35 cellular contexts compared by ENCODE assay signal in the genomic region with DNA sequence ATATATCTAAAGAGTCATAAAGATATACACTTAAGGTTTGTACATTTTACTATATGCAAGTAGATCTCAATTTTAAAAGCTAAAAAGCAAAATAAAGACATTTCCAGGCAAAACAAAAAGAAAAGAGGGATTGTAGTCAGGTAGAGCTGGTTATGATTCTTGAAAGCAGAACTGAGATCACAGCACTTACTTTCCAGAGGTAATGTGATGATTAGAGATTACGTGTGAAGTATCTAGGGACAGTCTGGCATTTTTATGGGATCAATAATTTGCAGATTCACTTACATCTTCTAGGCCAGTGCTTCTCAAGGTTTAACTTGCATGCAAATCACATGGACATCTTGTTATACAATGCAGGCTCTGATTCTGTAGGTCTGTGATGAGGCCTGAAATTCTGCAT.
"Had no signal": no experiment of that assay in that cellular context is flagged by ENCODE, and none has a peak within 500 bp of the region (broad histone marks: within the 10 kb centered on the region; RNA-seq: fewer than 3 reads in every experiment).

No MANE protein-coding gene starts in this region.

- H3K79me2 ChIP-seq: parathyroid adenoma had no signal

- H3K4me3 ChIP-seq: ascending aorta, cardiac muscle cell, colonic mucosa, esophagus squamous epithelium, psoas muscle, testis, transverse colon had no signal

- H3K36me3 Mint-ChIP-seq: activated CD4-positive, alpha-beta memory T cell treated with anti-CD3 and anti-CD28 coated beads for 36 hours; activated naive CD4-positive, alpha-beta T cell treated with anti-CD3 and anti-CD28 coated beads, Interleukin-2, amount 10 ng/mL, durations not matched to agents 7 days and 5 days; activated naive CD8-positive, alpha-beta T cell treated with anti-CD3 and anti-CD28 coated beads, Interleukin-2, amount 10 ng/mL, durations not matched to agents 7 days and 5 days; brain; naive thymus-derived CD4-positive, alpha-beta T cell had no signal

- H3K27ac Mint-ChIP-seq: activated CD4-positive, alpha-beta memory T cell treated with anti-CD3 and anti-CD28 coated beads for 36 hours; activated CD4-positive, alpha-beta T cell treated with anti-CD3 and anti-CD28 coated beads, Interleukin-2, amount 10 ng/mL, durations not matched to agents 24 days and 14 days; activated naive CD4-positive, alpha-beta T cell treated with anti-CD3 and anti-CD28 coated beads, Interleukin-2, amount 10 ng/mL, durations not matched to agents 7 days and 5 days; activated naive CD8-positive, alpha-beta T cell treated with anti-CD3 and anti-CD28 coated beads, Interleukin-2, amount 10 ng/mL, durations not matched to agents 7 days and 5 days; activated T-cell treated with anti-CD3 and anti-CD28 coated beads, Interleukin-2, amount 50 U/mL, for 24 hours; mesothelial cell of epicardium; naive thymus-derived CD4-positive, alpha-beta T cell had no signal

- DNase-seq: activated CD4-positive, alpha-beta memory T cell treated with anti-CD3 and anti-CD28 coated beads for 36 hours; activated CD4-positive, alpha-beta T cell treated with anti-CD3 and anti-CD28 coated beads, Interleukin-2, amount 10 ng/mL, durations not matched to agents 24 days and 14 days; activated CD4-positive, CD25-positive, alpha-beta regulatory T cell treated with anti-CD3 and anti-CD28 coated beads, Interleukin-2, amount 50 U/mL, for 72 hours; activated CD8-positive, alpha-beta memory T cell treated with anti-CD3 and anti-CD28 coated beads, Interleukin-2, amount 50 U/mL, for 4 hours; activated gamma-delta T cell; activated naive CD4-positive, alpha-beta T cell treated with anti-CD3 and anti-CD28 coated beads, Interleukin-2, amount 10 ng/mL, durations not matched to agents 7 days and 5 days; activated naive CD8-positive, alpha-beta T cell treated with anti-CD3 and anti-CD28 coated beads, Interleukin-2, amount 10 ng/mL, durations not matched to agents 7 days and 5 days; activated T-cell treated with anti-CD3 and anti-CD28 coated beads, Interleukin-2, amount 50 U/mL, for 24 hours; cerebellar nuclear complex; colonic mucosa; effector CD8-positive, alpha-beta T cell; esophagus squamous epithelium; foreskin melanocyte; left cardiac atrium; left ventricle myocardium superior; naive thymus-derived CD4-positive, alpha-beta T cell; occipital lobe; psoas muscle; stimulated activated CD4-positive, alpha-beta T cell treated with anti-CD3 and anti-CD28 coated beads, Interleukin-15, amount 100 ng/mL, for 24 hours; stimulated activated CD4-positive, alpha-beta T cell treated with anti-CD3 and anti-CD28 coated beads, Interleukin-2, amount 100 ng/mL, for 24 hours; stimulated activated naive CD4-positive, alpha-beta T cell treated with Interleukin-2 at 50 U/mL for 16 hours; T-helper 9 cell; testis; transverse colon; WERI-Rb-1 had no signal

- H3K9ac ChIP-seq: parathyroid adenoma had no signal

- H3K36me3 ChIP-seq: ascending aorta, cardiac muscle cell, colonic mucosa, esophagus squamous epithelium, transverse colon, WERI-Rb-1 had no signal

- ATAC-seq: left cardiac atrium; left ventricle myocardium superior; naive thymus-derived CD4-positive, alpha-beta T cell; psoas muscle had no signal

- FAIRE-seq: endometrium, keratinocyte, TTC549 had no signal

- H3K4me1 Mint-ChIP-seq: activated CD4-positive, alpha-beta T cell treated with anti-CD3 and anti-CD28 coated beads, Interleukin-2, amount 10 ng/mL, durations not matched to agents 24 days and 14 days; activated naive CD4-positive, alpha-beta T cell treated with anti-CD3 and anti-CD28 coated beads, Interleukin-2, amount 10 ng/mL, durations not matched to agents 7 days and 5 days; activated naive CD8-positive, alpha-beta T cell treated with anti-CD3 and anti-CD28 coated beads, Interleukin-2, amount 10 ng/mL, durations not matched to agents 7 days and 5 days; naive thymus-derived CD4-positive, alpha-beta T cell had no signal

- H3K27me3 Mint-ChIP-seq: activated CD4-positive, alpha-beta memory T cell treated with anti-CD3 and anti-CD28 coated beads for 36 hours; activated CD4-positive, alpha-beta T cell treated with anti-CD3 and anti-CD28 coated beads, Interleukin-2, amount 10 ng/mL, durations not matched to agents 24 days and 14 days; activated naive CD4-positive, alpha-beta T cell treated with anti-CD3 and anti-CD28 coated beads, Interleukin-2, amount 10 ng/mL, durations not matched to agents 7 days and 5 days; activated T-cell treated with anti-CD3 and anti-CD28 coated beads, Interleukin-2, amount 50 U/mL, for 24 hours; brain; naive thymus-derived CD4-positive, alpha-beta T cell had no signal

- H3K27ac ChIP-seq: ascending aorta, cardiac muscle cell, colonic mucosa, epithelial cell of prostate, esophagus squamous epithelium, parathyroid adenoma, psoas muscle, testis, transverse colon, WERI-Rb-1 had no signal

- H3K4me1 ChIP-seq: ascending aorta, colonic mucosa, esophagus squamous epithelium, parathyroid adenoma, psoas muscle, testis, transverse colon had no signal

- H3K4me3 Mint-ChIP-seq: activated CD4-positive, alpha-beta memory T cell treated with anti-CD3 and anti-CD28 coated beads for 36 hours; activated CD4-positive, alpha-beta T cell treated with anti-CD3 and anti-CD28 coated beads, Interleukin-2, amount 10 ng/mL, durations not matched to agents 24 days and 14 days; activated naive CD4-positive, alpha-beta T cell treated with anti-CD3 and anti-CD28 coated beads, Interleukin-2, amount 10 ng/mL, durations not matched to agents 7 days and 5 days; activated naive CD8-positive, alpha-beta T cell treated with anti-CD3 and anti-CD28 coated beads, Interleukin-2, amount 10 ng/mL, durations not matched to agents 7 days and 5 days; activated T-cell treated with anti-CD3 and anti-CD28 coated beads, Interleukin-2, amount 50 U/mL, for 24 hours; brain; mesothelial cell of epicardium; naive thymus-derived CD4-positive, alpha-beta T cell; neural crest cell had no signal

- H3K9me3 Mint-ChIP-seq: activated CD4-positive, alpha-beta memory T cell treated with anti-CD3 and anti-CD28 coated beads for 36 hours; activated CD4-positive, alpha-beta T cell treated with anti-CD3 and anti-CD28 coated beads, Interleukin-2, amount 10 ng/mL, durations not matched to agents 24 days and 14 days had no signal

- H3K27me3 ChIP-seq: ascending aorta, cardiac muscle cell, colonic mucosa, esophagus squamous epithelium, testis, transverse colon had no signal
